In genomic region chr12:124961055-124961454, GRCh38 we compare ENCODE assay signal across 24 cellular contexts.
"Had no signal": no experiment of that assay in that cellular context is flagged by ENCODE, and none has a peak within 500 bp of the region (broad histone marks: within the 10 kb centered on the region; RNA-seq: fewer than 3 reads in every experiment).

No MANE protein-coding gene starts in this region.

- H3K9me3 Mint-ChIP-seq: activated CD4-positive, alpha-beta memory T cell treated with anti-CD3 and anti-CD28 coated beads for 36 hours; activated naive CD4-positive, alpha-beta T cell treated with anti-CD3 and anti-CD28 coated beads, Interleukin-2, amount 50 U/mL, for 72 hours; activated T-cell treated with anti-CD3 and anti-CD28 coated beads, Interleukin-2, amount 50 U/mL, for 4 hours; T-helper 1 cell treated with Interleukin-12 subunit alpha and Interleukin-12 subunit beta and Interleukin-4 antibody, amounts not matched to agents 30 μg/mL and 1 μg/mL, for 36 hours had no signal

- H3K27ac Mint-ChIP-seq: activated CD4-positive, alpha-beta memory T cell treated with anti-CD3 and anti-CD28 coated beads for 36 hours; T-helper 1 cell treated with Interleukin-12 subunit alpha and Interleukin-12 subunit beta and Interleukin-4 antibody, amounts not matched to agents 30 μg/mL and 1 μg/mL, for 36 hours had no signal

- H3K9me3 ChIP-seq: Peyer's patch, SJSA1 had no signal

- H3K4me3 Mint-ChIP-seq: activated CD4-positive, alpha-beta memory T cell treated with anti-CD3 and anti-CD28 coated beads for 36 hours; activated T-cell treated with anti-CD3 and anti-CD28 coated beads, Interleukin-2, amount 50 U/mL, for 4 hours; T-helper 1 cell treated with Interleukin-12 subunit alpha and Interleukin-12 subunit beta and Interleukin-4 antibody, amounts not matched to agents 30 μg/mL and 1 μg/mL, for 36 hours had no signal

- H3K4me1 ChIP-seq: Peyer's patch, SJSA1 had no signal

- H3K4me3 ChIP-seq: cardiac muscle cell, Peyer's patch, SJSA1 had no signal

- H3K27me3 Mint-ChIP-seq: activated CD4-positive, alpha-beta memory T cell treated with anti-CD3 and anti-CD28 coated beads for 36 hours had no signal

- H3K27ac ChIP-seq: brain microvascular endothelial cell, cardiac muscle cell, KMS-11, Peyer's patch, RWPE1, SJSA1 had no signal

- H3K27me3 ChIP-seq: brain microvascular endothelial cell, cardiac muscle cell, Peyer's patch, SJSA1 had no signal

- DNase-seq: activated CD4-positive, alpha-beta memory T cell treated with anti-CD3 and anti-CD28 coated beads for 36 hours; activated CD4-positive, alpha-beta T cell treated with anti-CD3 and anti-CD28 coated beads for 48 hours; activated CD4-positive, CD25-positive, alpha-beta regulatory T cell treated with anti-CD3 and anti-CD28 coated beads, Interleukin-2, amount 50 U/mL, for 72 hours; activated CD8-positive, alpha-beta memory T cell treated with anti-CD3 and anti-CD28 coated beads for 24 hours; activated effector memory CD4-positive, alpha-beta T cell treated with anti-CD3 and anti-CD28 coated beads, Interleukin-2, amount 50 U/mL, for 16 hours; activated naive CD4-positive, alpha-beta T cell treated with Interleukin-2 at 50 U/mL for 16 hours; activated T-cell treated with anti-CD3 and anti-CD28 coated beads, Interleukin-2, amount 50 U/mL, for 4 hours; brain microvascular endothelial cell; NCI-H1092; NCI-H1417 treated with DMSO at 0.1 percent for 48 hours; NCI-H1694; NCI-H345; NCI-H510A treated with DMSO at 0.1 percent for 48 hours; NCI-H69; Peyer's patch; SHP77; SW 1271 had no signal

- H3K4me2 ChIP-seq: KMS-11 had no signal

- ATAC-seq: activated naive CD4-positive, alpha-beta T cell treated with anti-CD3 and anti-CD28 coated beads, Interleukin-2, amount 50 U/mL, for 72 hours; activated T-cell treated with anti-CD3 and anti-CD28 coated beads, Interleukin-2, amount 50 U/mL, for 4 hours; SK-N-SH treated with all-trans-retinoic acid at 6 μM for 48 hours had no signal

- H3K9ac ChIP-seq: KMS-11 had no signal
